1 cellular context compared by ENCODE assay signal in genomic region chr20:14979472-14979986, GRCh38.
TF ChIP-seq lines count a peak whose summit lies in the region.

No MANE protein-coding gene starts in this region.

TF ChIP-seq in HepG2, 621 proteins besides CTCF, POLR2A, EP300 and RAD21 (continued from another document and continues in another):
- TF ChIP-seq ARHGAP35 (CRISPR knock-in tag; IDR thresholded peaks at IDR 0.05; ENCODE audit: borderline replicate concordance) (no peak), IRF2 (CRISPR knock-in tag; IDR thresholded peaks at IDR 0.05) (0 out of 2 replicates have a peak, but pooled peaks have one; percentile 58), HIC2 (CRISPR knock-in tag; IDR thresholded peaks at IDR 0.05; ENCODE audit: low read depth) (no peak), ZBTB20 (CRISPR knock-in tag; IDR thresholded peaks at IDR 0.05; ENCODE audit: borderline replicate concordance, low read depth) (peak; percentile 87; the same call in 1 of the 2 replicates), HDAC2 (CRISPR knock-in tag; IDR thresholded peaks at IDR 0.05) (peak; percentile 88), SP4 (CRISPR knock-in tag; IDR thresholded peaks at IDR 0.05) (no peak), PCBP2 (optimal IDR thresholded peaks at IDR 0.05; ENCODE audit: low read depth, low read length, poor library complexity, severe bottlenecking) (no peak), SYNCRIP (IDR thresholded peaks at IDR 0.05; ENCODE audit: insufficient read depth, low read depth, low read length) (no peak), HOXA9 (CRISPR knock-in tag; IDR thresholded peaks at IDR 0.05; ENCODE audit: borderline replicate concordance) (no peak), FOXJ3 (CRISPR knock-in tag; IDR thresholded peaks at IDR 0.05; ENCODE audit: borderline replicate concordance) (peak; percentile 91), BHLHE40 (IDR thresholded peaks at IDR 0.05; ENCODE audit: low read length) (peak; percentile 68; the same call in 1 of the 2 replicates), ZNF543 (CRISPR knock-in tag; IDR thresholded peaks at IDR 0.05) (peak; percentile 79; the same call in 1 of the 2 replicates), ZNF7 (CRISPR knock-in tag; IDR thresholded peaks at IDR 0.05) (no peak), JUND (CRISPR knock-in tag; IDR thresholded peaks at IDR 0.05) (peak; percentile 71), ZBTB8A (CRISPR knock-in tag; IDR thresholded peaks at IDR 0.05; ENCODE audit: borderline replicate concordance, low read depth) (no peak), ZFP90 (CRISPR knock-in tag; IDR thresholded peaks at IDR 0.05; ENCODE audit: borderline replicate concordance) (no peak), HCFC1 (IDR thresholded peaks at IDR 0.05; ENCODE audit: low read depth, low read length) (no peak), SUZ12 (IDR thresholded peaks at IDR 0.05; ENCODE audit: low read depth, low read length) (no peak), ZNF253 (CRISPR knock-in tag; IDR thresholded peaks at IDR 0.05; ENCODE audit: borderline replicate concordance) (no peak), PRDM15 (CRISPR knock-in tag; IDR thresholded peaks at IDR 0.05) (no peak), MATR3 (CRISPR knock-in tag; IDR thresholded peaks at IDR 0.05) (no peak), HNF4A (CRISPR knock-in tag; IDR thresholded peaks at IDR 0.05) (peak; percentile 92), NR2F1 (CRISPR knock-in tag; IDR thresholded peaks at IDR 0.05) (peak; percentile 65 to 95; a peak in 3 of 4 replicates), ZNF75D (CRISPR knock-in tag; IDR thresholded peaks at IDR 0.05; ENCODE audit: borderline replicate concordance) (no peak), NFYC (CRISPR knock-in tag; IDR thresholded peaks at IDR 0.05) (no peak), MED13 (CRISPR knock-in tag; IDR thresholded peaks at IDR 0.05) (peak; percentile 65; the same call in 1 of the 2 replicates), MXI1 (IDR thresholded peaks at IDR 0.05; ENCODE audit: borderline replicate concordance, low read depth, low read length) (no peak), ZNF83 (CRISPR knock-in tag; IDR thresholded peaks at IDR 0.05; ENCODE audit: borderline replicate concordance) (no peak), ZNF609 (CRISPR knock-in tag; IDR thresholded peaks at IDR 0.05; ENCODE audit: borderline replicate concordance) (peak; percentile 90), GATAD2A (CRISPR knock-in tag; IDR thresholded peaks at IDR 0.05) (peak; percentile 91), ARID5B (CRISPR knock-in tag; IDR thresholded peaks at IDR 0.05) (peak; percentile 99), YEATS4 (CRISPR knock-in tag; IDR thresholded peaks at IDR 0.05; ENCODE audit: borderline replicate concordance) (no peak), ZBTB39 (CRISPR knock-in tag; IDR thresholded peaks at IDR 0.05) (no peak)
- TF ChIP-seq, protein P1, sequence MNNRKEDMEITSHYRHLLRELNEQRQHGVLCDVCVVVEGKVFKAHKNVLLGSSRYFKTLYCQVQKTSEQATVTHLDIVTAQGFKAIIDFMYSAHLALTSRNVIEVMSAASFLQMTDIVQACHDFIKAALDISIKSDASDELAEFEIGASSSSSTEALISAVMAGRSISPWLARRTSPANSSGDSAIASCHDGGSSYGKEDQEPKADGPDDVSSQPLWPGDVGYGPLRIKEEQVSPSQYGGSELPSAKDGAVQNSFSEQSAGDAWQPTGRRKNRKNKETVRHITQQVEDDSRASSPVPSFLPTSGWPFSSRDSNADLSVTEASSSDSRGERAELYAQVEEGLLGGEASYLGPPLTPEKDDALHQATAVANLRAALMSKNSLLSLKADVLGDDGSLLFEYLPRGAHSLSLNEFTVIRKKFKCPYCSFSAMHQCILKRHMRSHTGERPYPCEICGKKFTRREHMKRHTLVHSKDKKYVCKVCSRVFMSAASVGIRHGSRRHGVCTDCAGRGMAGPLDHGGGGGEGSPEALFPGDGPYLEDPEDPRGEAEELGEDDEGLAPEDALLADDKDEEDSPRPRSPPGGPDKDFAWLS (CRISPR knock-in tag; IDR thresholded peaks at IDR 0.05; ENCODE audit: borderline replicate concordance): no peak
- TF ChIP-seq, protein P2, sequence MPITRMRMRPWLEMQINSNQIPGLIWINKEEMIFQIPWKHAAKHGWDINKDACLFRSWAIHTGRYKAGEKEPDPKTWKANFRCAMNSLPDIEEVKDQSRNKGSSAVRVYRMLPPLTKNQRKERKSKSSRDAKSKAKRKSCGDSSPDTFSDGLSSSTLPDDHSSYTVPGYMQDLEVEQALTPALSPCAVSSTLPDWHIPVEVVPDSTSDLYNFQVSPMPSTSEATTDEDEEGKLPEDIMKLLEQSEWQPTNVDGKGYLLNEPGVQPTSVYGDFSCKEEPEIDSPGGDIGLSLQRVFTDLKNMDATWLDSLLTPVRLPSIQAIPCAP (CRISPR knock-in tag; IDR thresholded peaks at IDR 0.05; ENCODE audit: low read depth): no peak
